ENCODE assay signal across 8 cellular contexts in the genomic region with DNA sequence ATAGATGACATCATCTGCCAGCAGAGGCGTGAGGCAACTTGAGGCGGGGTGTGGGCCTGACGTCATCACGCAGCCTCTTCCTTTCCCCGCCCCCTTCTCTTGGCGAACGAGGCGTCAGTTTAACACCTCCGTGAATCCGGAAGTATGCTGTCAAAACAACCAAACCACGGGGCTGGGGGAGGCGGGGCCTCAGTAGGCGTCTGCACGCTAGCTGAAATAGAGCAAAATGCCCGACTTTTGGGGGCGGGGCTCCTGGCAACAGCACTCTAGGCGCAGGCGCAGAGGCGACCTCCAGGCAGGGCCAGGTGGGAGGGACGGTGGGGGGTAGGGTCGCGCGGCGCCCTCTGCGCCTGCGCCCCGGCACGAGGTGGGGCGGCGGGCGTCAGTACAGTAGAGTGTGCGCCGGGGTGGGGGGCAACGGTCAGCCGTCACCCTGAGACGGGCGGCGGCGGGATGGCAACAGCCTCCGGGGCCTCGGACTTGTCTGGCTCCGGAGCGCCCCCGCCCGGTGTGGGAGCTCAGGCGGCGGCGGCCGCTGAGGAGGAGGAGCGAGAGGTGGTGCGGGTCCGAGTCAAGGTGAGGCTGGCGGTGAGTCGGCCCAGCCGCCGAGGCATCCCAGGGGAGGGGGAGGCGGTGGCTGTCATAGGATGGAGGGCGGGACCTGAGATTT. TPM values are rescaled to one million over a fixed set of nuclear protein-coding genes. Genes with fewer than 3 reads are reported as not detected.
DNase-seq lines count a peak whose midpoint lies in the region; ATAC-seq and TF ChIP-seq lines count a peak whose summit lies in the region.

A gene with protein sequence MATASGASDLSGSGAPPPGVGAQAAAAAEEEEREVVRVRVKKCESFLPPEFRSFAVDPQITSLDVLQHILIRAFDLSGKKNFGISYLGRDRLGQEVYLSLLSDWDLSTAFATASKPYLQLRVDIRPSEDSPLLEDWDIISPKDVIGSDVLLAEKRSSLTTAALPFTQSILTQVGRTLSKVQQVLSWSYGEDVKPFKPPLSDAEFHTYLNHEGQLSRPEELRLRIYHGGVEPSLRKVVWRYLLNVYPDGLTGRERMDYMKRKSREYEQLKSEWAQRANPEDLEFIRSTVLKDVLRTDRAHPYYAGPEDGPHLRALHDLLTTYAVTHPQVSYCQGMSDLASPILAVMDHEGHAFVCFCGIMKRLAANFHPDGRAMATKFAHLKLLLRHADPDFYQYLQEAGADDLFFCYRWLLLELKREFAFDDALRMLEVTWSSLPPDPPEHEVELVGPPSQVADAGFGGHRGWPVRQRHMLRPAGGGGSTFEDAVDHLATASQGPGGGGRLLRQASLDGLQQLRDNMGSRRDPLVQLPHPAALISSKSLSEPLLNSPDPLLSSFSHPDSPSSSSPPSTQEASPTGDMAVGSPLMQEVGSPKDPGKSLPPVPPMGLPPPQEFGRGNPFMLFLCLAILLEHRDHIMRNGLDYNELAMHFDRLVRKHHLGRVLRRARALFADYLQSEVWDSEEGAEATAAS (plus strand): TSS at position 370 of the 670 bp plus-strand sequence. CDS start 84 bp downstream, at position 454.

- H3K9me3 Mint-ChIP-seq in activated naive CD8-positive, alpha-beta T cell treated with anti-CD3 and anti-CD28 coated beads, Interleukin-2, amount 50 U/mL, for 24 hours: no peaks in the 10 kb centered on the region

- H3K9me3 ChIP-seq in parathyroid adenoma (ENCODE audit: control insufficient read depth, low read length): no peaks in the 10 kb centered on the region
- no peaks in the 10 kb centered on the region for H3K9me3 ChIP-seq in tibial nerve

- H3K36me3 Mint-ChIP-seq in activated naive CD8-positive, alpha-beta T cell treated with anti-CD3 and anti-CD28 coated beads, Interleukin-2, amount 50 U/mL, for 24 hours (ENCODE audit: low read depth): peaks cover 5% of the 10 kb centered on the region

- H3K4me3 ChIP-seq in GM12865 (ENCODE audit: low read depth, low read length): peak within 1 kb of the TSS; percentile 72
- peak within 1 kb of the TSS; percentile 79 for H3K4me3 ChIP-seq in parathyroid adenoma (ENCODE audit: low read depth, low read length)
- H3K4me3 ChIP-seq in tibial nerve: peak within 1 kb of the TSS; percentile 55 to 80 (median 72)

- peaks cover 20% of the 10 kb centered on the region for H3K4me1 Mint-ChIP-seq in activated naive CD8-positive, alpha-beta T cell treated with anti-CD3 and anti-CD28 coated beads, Interleukin-2, amount 50 U/mL, for 24 hours

- H3K4me1 ChIP-seq in parathyroid adenoma (peaks cover 4% of the 10 kb centered on the region), tibial nerve (peaks cover 0 to 11% (median 2%) of the 10 kb centered on the region in 4 donors)

- intact Hi-C loops in Right ventricle myocardium superior (cut with DNase I): no loop called here

- H3K36me3 ChIP-seq in parathyroid adenoma (ENCODE audit: control insufficient read depth, insufficient read depth, low read length): no peaks in the 10 kb centered on the region
- peaks cover 0 to 19% (median 0%) of the 10 kb centered on the region in 3 donors for H3K36me3 ChIP-seq in tibial nerve

- TF ChIP-seq EP300 in tibial nerve (IDR thresholded peaks at IDR 0.05): peak; percentile 72 to 73

- peak within 1 kb of the TSS; percentile 67 for H3K4me2 ChIP-seq in parathyroid adenoma (ENCODE audit: low read length)

- no peaks in the 10 kb centered on the region for H3K27me3 Mint-ChIP-seq in activated naive CD8-positive, alpha-beta T cell treated with anti-CD3 and anti-CD28 coated beads, Interleukin-2, amount 50 U/mL, for 24 hours

- H3K27ac ChIP-seq in parathyroid adenoma: peak within 1 kb of the TSS; percentile 87
- peak within 1 kb of the TSS; percentile 92 to 97 (median 95) for H3K27ac ChIP-seq in tibial nerve

- peak; percentile 98 for DNase-seq in GM12865 (ENCODE audit: low read depth)
- peak; percentile 93 to 98 (median 96) for DNase-seq in NCI-H1417 (lab: John Stamatoyannopoulos, UW)
- peak; percentile 98 for DNase-seq in SW480 (ENCODE audit: low spot score)
- DNase-seq in activated naive CD8-positive, alpha-beta T cell treated with anti-CD3 and anti-CD28 coated beads, Interleukin-2, amount 50 U/mL, for 24 hours: peak; percentile 95
- peak; percentile 98 for DNase-seq in Right ventricle myocardium superior
- DNase-seq in tibial nerve (ENCODE audit: low spot score in 2 of 2): peak; percentile 93 to 94

- 1 to 41% methylated on average over 22 to 34 of the region's 58 CpGs for WGBS in tibial nerve, 2 donors

- peak within 1 kb of the TSS; percentile 83 for H2AFZ ChIP-seq in parathyroid adenoma

- no peaks in the 10 kb centered on the region for H3K27me3 ChIP-seq in parathyroid adenoma (ENCODE audit: control insufficient read depth, insufficient read depth, low read length)
- H3K27me3 ChIP-seq in tibial nerve: no peaks in the 10 kb centered on the region

- no peaks in the 10 kb centered on the region for H3K79me2 ChIP-seq in parathyroid adenoma

- H3K9ac ChIP-seq in parathyroid adenoma: peak within 1 kb of the TSS; percentile 11

- peak within 1 kb of the TSS; percentile 95 for H3K4me3 Mint-ChIP-seq in activated naive CD8-positive, alpha-beta T cell treated with anti-CD3 and anti-CD28 coated beads, Interleukin-2, amount 50 U/mL, for 24 hours

- ATAC-seq in HG02678 (IDR thresholded peaks at IDR 0.05; ENCODE audit: unreplicated experiment): peak; percentile 86
- ATAC-seq in activated naive CD8-positive, alpha-beta T cell treated with anti-CD3 and anti-CD28 coated beads, Interleukin-2, amount 50 U/mL, for 24 hours: peak; percentile 88
- ATAC-seq in Right ventricle myocardium superior (ENCODE audit: poor library complexity): peak; percentile 95

- peak; percentile 37 for TF ChIP-seq CTCF in GM12865 (IDR thresholded peaks at IDR 0.05; ENCODE audit: insufficient read depth, low read depth, low read length, missing control alignments)
- peak; percentile 43 for TF ChIP-seq CTCF in parathyroid adenoma (IDR thresholded peaks at IDR 0.05)
- peak; percentile 33 to 65 (median 46) for TF ChIP-seq CTCF in tibial nerve (IDR thresholded peaks at IDR 0.05)

- peak within 1 kb of the TSS; percentile 96 for H3K27ac Mint-ChIP-seq in activated naive CD8-positive, alpha-beta T cell treated with anti-CD3 and anti-CD28 coated beads, Interleukin-2, amount 50 U/mL, for 24 hours

- TF ChIP-seq POLR2A in tibial nerve (IDR thresholded peaks at IDR 0.05): peak in 1 of 2 donors; percentile 70

RNA-seq across cellular contexts. Expression of the gene that starts here (rescaled TPM):
- total RNA-seq in Right ventricle myocardium superior (13.9 TPM), tibial nerve (10 to 100 TPM in 3 of 4 donors, 1 to 10 TPM in 1; 9.9 to 15.9 (median 12.2) TPM)

Comparison
In these comparisons a context has a peak if more than half of its experiments do, and no peak if none do; other contexts are left out.
1. Peak in every context shown above with its lines: DNase-seq, ATAC-seq, H3K4me3 ChIP-seq and H3K27ac ChIP-seq.